Comparison of ENCODE assay signal across 8 cellular contexts in the genomic region with DNA sequence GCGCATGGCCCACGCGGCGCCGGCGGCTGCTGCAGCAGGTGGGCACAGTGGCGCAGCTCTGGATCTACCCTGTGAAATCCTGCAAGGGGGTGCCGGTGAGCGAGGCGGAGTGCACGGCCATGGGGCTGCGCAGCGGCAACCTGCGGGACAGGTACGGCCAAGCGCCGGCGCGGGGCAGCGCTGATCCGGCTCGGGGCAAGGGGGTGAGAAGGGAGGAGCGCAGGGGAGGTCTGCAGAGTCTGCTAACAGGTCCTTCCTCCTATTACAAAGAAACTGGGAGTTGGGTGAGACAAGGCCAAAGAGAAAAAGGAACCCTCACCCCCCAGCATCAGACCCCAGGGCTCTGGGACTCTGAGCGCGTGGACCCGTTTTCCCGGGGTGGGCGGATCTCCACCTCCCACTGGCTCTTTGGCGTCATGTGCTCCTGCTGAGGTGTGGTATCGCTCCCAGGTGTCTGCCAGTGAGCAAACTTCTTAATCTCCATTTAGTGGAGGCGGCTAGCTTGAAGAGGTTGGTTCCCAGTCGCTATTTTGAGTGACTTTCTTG.
A peak's percentile ranks its signal among the peaks of the same experiment; 100 is the strongest.
DNase-seq lines count a peak whose midpoint lies in the region; ATAC-seq and TF ChIP-seq lines count a peak whose summit lies in the region.

No MANE protein-coding gene starts in this region.

- TF ChIP-seq CTCF in AG09309 (IDR thresholded peaks at IDR 0.05; ENCODE audit: control insufficient read depth, insufficient read depth, low read depth, low read length, missing control alignments) (no peak), WI38 (IDR thresholded peaks at IDR 0.05; ENCODE audit: low read depth, low read length) (no peak)

- no peak for DNase-seq in AG09309 (ENCODE audit: low read depth)
- peak; percentile 66 for DNase-seq in HuH-7.5 (ENCODE audit: low spot score)
- no peak for DNase-seq in skeletal muscle cell (ENCODE audit: low read depth)
- DNase-seq in NAMALWA (ENCODE audit: low spot score), result no peak

- peak overlapping the region; percentile 30 for H3K4me3 ChIP-seq in AG09309 (ENCODE audit: control insufficient read depth, low read depth, low read length)
- H3K4me3 ChIP-seq in WI38 (ENCODE audit: low read depth, low read length), result peak overlapping the region; percentile 45
- H3K4me3 ChIP-seq in iPS-11a (ENCODE audit: low read depth, low read length), result peak overlapping the region; percentile 60
- peak overlapping the region; percentile 49 for H3K4me3 ChIP-seq in skeletal muscle cell (ENCODE audit: low read depth, low read length)

- ATAC-seq in GM19397 (IDR thresholded peaks at IDR 0.05; ENCODE audit: unreplicated experiment), result peak; percentile 43
- ATAC-seq in activated CD4-positive, CD25-positive, alpha-beta regulatory T cell treated with anti-CD3 and anti-CD28 coated beads, Interleukin-2, amount 50 U/mL, for 24 hours, result no peak
